ENCODE assay signal across 1 cellular context in genomic region chr2:181178823-181179412, GRCh38.
TF ChIP-seq lines count a peak whose summit lies in the region.

No MANE protein-coding gene starts in this region.

TF ChIP-seq in HCT116, 20 proteins besides CTCF, POLR2A, EP300 and RAD21 (continued from another document):
- no peak for TF ChIP-seq REST (IDR thresholded peaks at IDR 0.05; ENCODE audit: low read depth)
- TF ChIP-seq JUND (IDR thresholded peaks at IDR 0.05), result no peak
- TF ChIP-seq TCF7L2 (IDR thresholded peaks at IDR 0.05; ENCODE audit: borderline replicate concordance, extremely low read depth, insufficient read depth, insufficient read length), result no peak
- TF ChIP-seq CEBPB (IDR thresholded peaks at IDR 0.05; ENCODE audit: low read depth), result no peak
